In genomic region chr19:48963371-48964204, GRCh38 we compare ENCODE assay signal across 1 cellular context.
TF ChIP-seq lines count a peak whose summit lies in the region.

No MANE protein-coding gene starts in this region.

TF ChIP-seq in GM12878, 131 proteins besides CTCF, POLR2A, EP300 and RAD21 (continued from another document and continues in another):
- TF ChIP-seq, protein P1, sequence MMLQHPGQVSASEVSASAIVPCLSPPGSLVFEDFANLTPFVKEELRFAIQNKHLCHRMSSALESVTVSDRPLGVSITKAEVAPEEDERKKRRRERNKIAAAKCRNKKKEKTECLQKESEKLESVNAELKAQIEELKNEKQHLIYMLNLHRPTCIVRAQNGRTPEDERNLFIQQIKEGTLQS (IDR thresholded peaks at IDR 0.05; ENCODE audit: borderline replicate concordance, extremely low read depth, low read depth, low read length) = no peak
- TF ChIP-seq SUZ12 (IDR thresholded peaks at IDR 0.05; ENCODE audit: unreplicated experiment) = no peak
- no peak for TF ChIP-seq SREBF1 (IDR thresholded peaks at IDR 0.05; ENCODE audit: low read length)
- peak; percentile 91 for TF ChIP-seq DPF2 (IDR thresholded peaks at IDR 0.05)
- TF ChIP-seq FOXK2 (IDR thresholded peaks at IDR 0.05) = no peak
- no peak for TF ChIP-seq ZNF274 (IDR thresholded peaks at IDR 0.05; ENCODE audit: insufficient read depth, insufficient read length)
- TF ChIP-seq, protein P2, sequence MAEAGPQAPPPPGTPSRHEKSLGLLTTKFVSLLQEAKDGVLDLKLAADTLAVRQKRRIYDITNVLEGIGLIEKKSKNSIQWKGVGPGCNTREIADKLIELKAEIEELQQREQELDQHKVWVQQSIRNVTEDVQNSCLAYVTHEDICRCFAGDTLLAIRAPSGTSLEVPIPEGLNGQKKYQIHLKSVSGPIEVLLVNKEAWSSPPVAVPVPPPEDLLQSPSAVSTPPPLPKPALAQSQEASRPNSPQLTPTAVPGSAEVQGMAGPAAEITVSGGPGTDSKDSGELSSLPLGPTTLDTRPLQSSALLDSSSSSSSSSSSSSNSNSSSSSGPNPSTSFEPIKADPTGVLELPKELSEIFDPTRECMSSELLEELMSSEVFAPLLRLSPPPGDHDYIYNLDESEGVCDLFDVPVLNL (IDR thresholded peaks at IDR 0.05; ENCODE audit: low read depth, low read length) = no peak; the same call in 1 of the 2 replicates
- peak; percentile 69 for TF ChIP-seq GATAD2B (conservative IDR thresholded peaks at IDR 0.05; ENCODE audit: low read depth)
- no peak for TF ChIP-seq CHD1 (IDR thresholded peaks at IDR 0.05; ENCODE audit: low read depth, low read length)
- no peak for TF ChIP-seq IRF3 (IDR thresholded peaks at IDR 0.05)
- no peak; the same call in 1 of the 2 replicates for TF ChIP-seq MXI1 (IDR thresholded peaks at IDR 0.05; ENCODE audit: low read depth, low read length)
- peak; percentile 100 for TF ChIP-seq BACH1 (IDR thresholded peaks at IDR 0.05; ENCODE audit: borderline replicate concordance)
- TF ChIP-seq ZZZ3 (IDR thresholded peaks at IDR 0.05; ENCODE audit: control insufficient read depth, insufficient read length, low read depth) = no peak
- no peak for TF ChIP-seq FOXM1 (IDR thresholded peaks at IDR 0.05; ENCODE audit: low read depth, low read length)
- TF ChIP-seq, protein P3, sequence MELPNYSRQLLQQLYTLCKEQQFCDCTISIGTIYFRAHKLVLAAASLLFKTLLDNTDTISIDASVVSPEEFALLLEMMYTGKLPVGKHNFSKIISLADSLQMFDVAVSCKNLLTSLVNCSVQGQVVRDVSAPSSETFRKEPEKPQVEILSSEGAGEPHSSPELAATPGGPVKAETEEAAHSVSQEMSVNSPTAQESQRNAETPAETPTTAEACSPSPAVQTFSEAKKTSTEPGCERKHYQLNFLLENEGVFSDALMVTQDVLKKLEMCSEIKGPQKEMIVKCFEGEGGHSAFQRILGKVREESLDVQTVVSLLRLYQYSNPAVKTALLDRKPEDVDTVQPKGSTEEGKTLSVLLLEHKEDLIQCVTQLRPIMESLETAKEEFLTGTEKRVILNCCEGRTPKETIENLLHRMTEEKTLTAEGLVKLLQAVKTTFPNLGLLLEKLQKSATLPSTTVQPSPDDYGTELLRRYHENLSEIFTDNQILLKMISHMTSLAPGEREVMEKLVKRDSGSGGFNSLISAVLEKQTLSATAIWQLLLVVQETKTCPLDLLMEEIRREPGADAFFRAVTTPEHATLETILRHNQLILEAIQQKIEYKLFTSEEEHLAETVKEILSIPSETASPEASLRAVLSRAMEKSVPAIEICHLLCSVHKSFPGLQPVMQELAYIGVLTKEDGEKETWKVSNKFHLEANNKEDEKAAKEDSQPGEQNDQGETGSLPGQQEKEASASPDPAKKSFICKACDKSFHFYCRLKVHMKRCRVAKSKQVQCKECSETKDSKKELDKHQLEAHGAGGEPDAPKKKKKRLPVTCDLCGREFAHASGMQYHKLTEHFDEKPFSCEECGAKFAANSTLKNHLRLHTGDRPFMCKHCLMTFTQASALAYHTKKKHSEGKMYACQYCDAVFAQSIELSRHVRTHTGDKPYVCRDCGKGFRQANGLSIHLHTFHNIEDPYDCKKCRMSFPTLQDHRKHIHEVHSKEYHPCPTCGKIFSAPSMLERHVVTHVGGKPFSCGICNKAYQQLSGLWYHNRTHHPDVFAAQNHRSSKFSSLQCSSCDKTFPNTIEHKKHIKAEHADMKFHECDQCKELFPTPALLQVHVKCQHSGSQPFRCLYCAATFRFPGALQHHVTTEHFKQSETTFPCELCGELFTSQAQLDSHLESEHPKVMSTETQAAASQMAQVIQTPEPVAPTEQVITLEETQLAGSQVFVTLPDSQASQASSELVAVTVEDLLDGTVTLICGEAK (IDR thresholded peaks at IDR 0.05; ENCODE audit: borderline replicate concordance) = no peak; the same call in 1 of the 2 replicates
- TF ChIP-seq FOS (IDR thresholded peaks at IDR 0.05; ENCODE audit: borderline replicate concordance, extremely low read depth, insufficient read length) = no peak
- TF ChIP-seq NR2C2 (IDR thresholded peaks at IDR 0.05; ENCODE audit: borderline replicate concordance, control insufficient read depth, insufficient read length, low read depth) = no peak
- peak; percentile 81 for TF ChIP-seq LARP7 (IDR thresholded peaks at IDR 0.05)
- TF ChIP-seq, protein P4, sequence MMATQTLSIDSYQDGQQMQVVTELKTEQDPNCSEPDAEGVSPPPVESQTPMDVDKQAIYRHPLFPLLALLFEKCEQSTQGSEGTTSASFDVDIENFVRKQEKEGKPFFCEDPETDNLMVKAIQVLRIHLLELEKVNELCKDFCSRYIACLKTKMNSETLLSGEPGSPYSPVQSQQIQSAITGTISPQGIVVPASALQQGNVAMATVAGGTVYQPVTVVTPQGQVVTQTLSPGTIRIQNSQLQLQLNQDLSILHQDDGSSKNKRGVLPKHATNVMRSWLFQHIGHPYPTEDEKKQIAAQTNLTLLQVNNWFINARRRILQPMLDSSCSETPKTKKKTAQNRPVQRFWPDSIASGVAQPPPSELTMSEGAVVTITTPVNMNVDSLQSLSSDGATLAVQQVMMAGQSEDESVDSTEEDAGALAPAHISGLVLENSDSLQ (IDR thresholded peaks at IDR 0.05) = peak; percentile 27; the same call in 1 of the 2 replicates
- TF ChIP-seq EGR1 (IDR thresholded peaks at IDR 0.05; ENCODE audit: borderline replicate concordance in 1 of 2, low read depth in 2 of 2, low read length in 2 of 2) = peak in 1 of 2 experiments; percentile 56; a peak in 2 of 3 replicates
- no peak for TF ChIP-seq NRF1 (conservative IDR thresholded peaks at IDR 0.05; ENCODE audit: low read depth, low read length)
- TF ChIP-seq PRDM15 (CRISPR knock-in tag; IDR thresholded peaks at IDR 0.05) = no peak
- TF ChIP-seq PAX5 (IDR thresholded peaks at IDR 0.05; ENCODE audit: borderline replicate concordance, low read depth, low read length) = peak; percentile 59; the same call in 1 of the 2 replicates
- TF ChIP-seq NR2C1 (IDR thresholded peaks at IDR 0.05) = no peak
- TF ChIP-seq BCL3 (IDR thresholded peaks at IDR 0.05; ENCODE audit: borderline replicate concordance, insufficient read depth, low read depth, low read length, poor library complexity, severe bottlenecking) = peak; percentile 78
- TF ChIP-seq RELB (IDR thresholded peaks at IDR 0.05; ENCODE audit: low read depth) = peak; percentile 66
- TF ChIP-seq RB1 (IDR thresholded peaks at IDR 0.05; ENCODE audit: borderline replicate concordance) = peak; percentile 82; the same call in 1 of the 2 replicates
- TF ChIP-seq CREM (IDR thresholded peaks at IDR 0.05; ENCODE audit: low read depth) = peak; percentile 66
- TF ChIP-seq, protein P5, sequence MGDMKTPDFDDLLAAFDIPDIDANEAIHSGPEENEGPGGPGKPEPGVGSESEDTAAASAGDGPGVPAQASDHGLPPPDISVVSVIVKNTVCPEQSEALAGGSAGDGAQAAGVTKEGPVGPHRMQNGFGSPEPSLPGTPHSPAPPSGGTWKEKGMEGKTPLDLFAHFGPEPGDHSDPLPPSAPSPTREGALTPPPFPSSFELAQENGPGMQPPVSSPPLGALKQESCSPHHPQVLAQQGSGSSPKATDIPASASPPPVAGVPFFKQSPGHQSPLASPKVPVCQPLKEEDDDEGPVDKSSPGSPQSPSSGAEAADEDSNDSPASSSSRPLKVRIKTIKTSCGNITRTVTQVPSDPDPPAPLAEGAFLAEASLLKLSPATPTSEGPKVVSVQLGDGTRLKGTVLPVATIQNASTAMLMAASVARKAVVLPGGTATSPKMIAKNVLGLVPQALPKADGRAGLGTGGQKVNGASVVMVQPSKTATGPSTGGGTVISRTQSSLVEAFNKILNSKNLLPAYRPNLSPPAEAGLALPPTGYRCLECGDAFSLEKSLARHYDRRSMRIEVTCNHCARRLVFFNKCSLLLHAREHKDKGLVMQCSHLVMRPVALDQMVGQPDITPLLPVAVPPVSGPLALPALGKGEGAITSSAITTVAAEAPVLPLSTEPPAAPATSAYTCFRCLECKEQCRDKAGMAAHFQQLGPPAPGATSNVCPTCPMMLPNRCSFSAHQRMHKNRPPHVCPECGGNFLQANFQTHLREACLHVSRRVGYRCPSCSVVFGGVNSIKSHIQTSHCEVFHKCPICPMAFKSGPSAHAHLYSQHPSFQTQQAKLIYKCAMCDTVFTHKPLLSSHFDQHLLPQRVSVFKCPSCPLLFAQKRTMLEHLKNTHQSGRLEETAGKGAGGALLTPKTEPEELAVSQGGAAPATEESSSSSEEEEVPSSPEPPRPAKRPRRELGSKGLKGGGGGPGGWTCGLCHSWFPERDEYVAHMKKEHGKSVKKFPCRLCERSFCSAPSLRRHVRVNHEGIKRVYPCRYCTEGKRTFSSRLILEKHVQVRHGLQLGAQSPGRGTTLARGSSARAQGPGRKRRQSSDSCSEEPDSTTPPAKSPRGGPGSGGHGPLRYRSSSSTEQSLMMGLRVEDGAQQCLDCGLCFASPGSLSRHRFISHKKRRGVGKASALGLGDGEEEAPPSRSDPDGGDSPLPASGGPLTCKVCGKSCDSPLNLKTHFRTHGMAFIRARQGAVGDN (IDR thresholded peaks at IDR 0.05) = peak; percentile 88; the same call in 1 of the 2 replicates
- no peak for TF ChIP-seq ZNF384 (IDR thresholded peaks at IDR 0.05; ENCODE audit: borderline replicate concordance, low read depth, low read length)
- no peak for TF ChIP-seq TAF1 (IDR thresholded peaks at IDR 0.05; ENCODE audit: borderline replicate concordance, low read depth, low read length)
- peak; percentile 28; the same call in 1 of the 2 replicates for TF ChIP-seq HCFC1 (IDR thresholded peaks at IDR 0.05; ENCODE audit: low read length)
- TF ChIP-seq TCF7 (IDR thresholded peaks at IDR 0.05; ENCODE audit: borderline replicate concordance) = peak; percentile 12; the same call in 1 of the 2 replicates
- TF ChIP-seq HSF1 (IDR thresholded peaks at IDR 0.05; ENCODE audit: low read depth, low read length) = peak; percentile 48; the same call in 1 of the 2 replicates
- TF ChIP-seq MYB (IDR thresholded peaks at IDR 0.05; ENCODE audit: borderline replicate concordance, low read depth, low read length) = no peak
